22 cellular contexts compared by ENCODE assay signal in genomic region chr2:46449712-46450111, GRCh38. TPM values are rescaled to one million over a fixed set of nuclear protein-coding genes. Genes with fewer than 3 reads are reported as not detected.
"Had no signal": no experiment of that assay in that cellular context is flagged by ENCODE, and none has a peak within 500 bp of the region (broad histone marks: within the 10 kb centered on the region; RNA-seq: fewer than 3 reads in every experiment).

No MANE protein-coding gene starts in this region.

- H3K27ac ChIP-seq: SJSA1, SK-N-MC had no signal

- H3K27me3 ChIP-seq: MG63, SJSA1 had no signal

- H3K4me3 ChIP-seq: MG63, SJSA1, SK-N-MC had no signal

- H3K9me3 ChIP-seq: SJSA1 had no signal

- H3K4me1 ChIP-seq: SJSA1 had no signal

- H3K36me3 ChIP-seq: MG63, SJSA1 had no signal

- DNase-seq: Karpas-422, KG1, MG63, NCI-H1092, NCI-H1105 treated with DMSO at 0.1 percent for 48 hours, NCI-H1417 treated with DMSO at 0.1 percent for 48 hours, NCI-H146, NCI-H1694 treated with DMSO at 0.1 percent for 48 hours, NCI-H1930, NCI-H2081, NCI-H2107, NCI-H2227 treated with DMSO at 0.1 percent for 48 hours, NCI-H524, NCI-H69, NCI-H774, Right ventricle myocardium superior, RPMI8226, SIG-M5 had no signal

RNA-seq across cellular contexts. Expression of gene TMEM247, which starts 29.7 kb away (rescaled TPM):
- total RNA-seq: HT1080, NCI-H460, Right ventricle myocardium superior, SJSA1 had no signal
